In the genomic region with DNA sequence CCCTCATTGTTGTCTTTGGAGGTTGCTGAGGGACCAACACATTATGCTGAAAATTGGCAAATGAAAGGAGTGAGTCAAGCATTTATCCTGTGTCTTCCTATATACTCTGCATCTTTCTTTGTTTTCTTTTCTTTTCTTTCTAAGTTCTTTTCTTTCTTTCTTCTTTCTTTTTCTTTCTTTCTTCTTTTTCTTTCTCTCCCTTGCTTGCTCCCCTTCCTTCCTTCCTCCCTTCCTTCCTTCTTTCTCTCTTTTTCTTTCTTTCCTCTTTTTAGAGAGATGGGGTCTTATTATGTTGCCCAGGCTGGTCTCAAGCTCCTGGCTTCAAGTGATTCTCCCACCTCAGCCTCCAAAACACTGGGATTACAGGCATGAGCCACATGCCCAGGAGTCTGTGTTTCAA, we compare ENCODE assay signal across 24 cellular contexts.
"Had no signal": no experiment of that assay in that cellular context is flagged by ENCODE, and none has a peak within 500 bp of the region (broad histone marks: within the 10 kb centered on the region; RNA-seq: fewer than 3 reads in every experiment).

No MANE protein-coding gene starts in this region.

- H3K27ac Mint-ChIP-seq: immature natural killer cell; mesothelial cell of epicardium; natural killer cell; progenitor cell of endocrine pancreas; stimulated activated memory B cell treated with anti-CD40 and anti-IgM and Interleukin-4, amounts not matched to agents 10 μg/mL and 1 μg/mL and 100 μg/mL, for 72 hours; stimulated activated naive CD8-positive, alpha-beta T cell treated with anti-CD3 and anti-CD28 coated beads, Interleukin-15, amount 100 ng/mL, for 72 hours; type B pancreatic cell had no signal

- H3K27ac ChIP-seq: left ventricle myocardium inferior, right atrium auricular region, right lobe of liver, tibial nerve, uterus had no signal

- H3K4me1 ChIP-seq: left ventricle myocardium inferior, right atrium auricular region, right lobe of liver, tibial nerve, uterus had no signal

- H3K27me3 Mint-ChIP-seq: stimulated activated memory B cell treated with anti-CD40 and anti-IgM and Interleukin-4, amounts not matched to agents 10 μg/mL and 1 μg/mL and 100 μg/mL, for 72 hours had no signal

- FAIRE-seq: islet of Langerhans had no signal

- ATAC-seq: natural killer cell; right lobe of liver; stimulated activated memory B cell treated with anti-CD40 and anti-IgM and Interleukin-4, amounts not matched to agents 10 μg/mL and 1 μg/mL and 100 μg/mL, for 72 hours; stimulated activated naive CD8-positive, alpha-beta T cell treated with anti-CD3 and anti-CD28 coated beads, Interleukin-15, amount 100 ng/mL, for 72 hours had no signal

- H3K4me1 Mint-ChIP-seq: immature natural killer cell; mesothelial cell of epicardium; natural killer cell; stimulated activated naive CD8-positive, alpha-beta T cell treated with anti-CD3 and anti-CD28 coated beads, Interleukin-15, amount 100 ng/mL, for 72 hours had no signal

- H3K4me3 ChIP-seq: left ventricle myocardium inferior, lung, right atrium auricular region, right lobe of liver, smooth muscle cell, tibial nerve, uterus had no signal

- H3K4me3 Mint-ChIP-seq: immature natural killer cell; mesothelial cell of epicardium; natural killer cell; stimulated activated memory B cell treated with anti-CD40 and anti-IgM and Interleukin-4, amounts not matched to agents 10 μg/mL and 1 μg/mL and 100 μg/mL, for 72 hours; stimulated activated naive CD8-positive, alpha-beta T cell treated with anti-CD3 and anti-CD28 coated beads, Interleukin-15, amount 100 ng/mL, for 72 hours; type B pancreatic cell had no signal

- H3K9me3 Mint-ChIP-seq: mesothelial cell of epicardium; naive B cell; natural killer cell; stimulated activated memory B cell treated with anti-CD40 and anti-IgM and Interleukin-4, amounts not matched to agents 10 μg/mL and 1 μg/mL and 100 μg/mL, for 72 hours; stimulated activated naive CD8-positive, alpha-beta T cell treated with anti-CD3 and anti-CD28 coated beads, Interleukin-15, amount 100 ng/mL, for 72 hours; type B pancreatic cell had no signal

- H3K9me3 ChIP-seq: left ventricle myocardium inferior, right atrium auricular region, right lobe of liver, tibial nerve, uterus had no signal

- H3K36me3 Mint-ChIP-seq: mesothelial cell of epicardium; naive B cell; natural killer cell; stimulated activated memory B cell treated with anti-CD40 and anti-IgM and Interleukin-4, amounts not matched to agents 10 μg/mL and 1 μg/mL and 100 μg/mL, for 72 hours; type B pancreatic cell had no signal

- H3K4me2 ChIP-seq: smooth muscle cell had no signal

- H3K27me3 ChIP-seq: right atrium auricular region, right lobe of liver, tibial nerve, uterus had no signal

- DNase-seq: hypothalamus; immature natural killer cell; left ventricle myocardium inferior; mesendoderm; naive B cell; natural killer cell; stimulated activated CD4-positive, alpha-beta T cell treated with anti-CD3 and anti-CD28 coated beads, Interleukin-1b, Interleukin-23, amount 100 ng/mL, for 48 hours; stimulated activated CD4-positive, alpha-beta T cell treated with anti-CD3 and anti-CD28 coated beads, Interleukin-2, amount 100 ng/mL, for 48 hours; stimulated activated CD4-positive, alpha-beta T cell treated with anti-CD3 and anti-CD28 coated beads, Interleukin-4, amount 100 ng/mL, for 4 hours; stimulated activated CD8-positive, alpha-beta memory T cell treated with anti-CD3 and anti-CD28 coated beads, Interleukin-4, amount 100 ng/mL, for 48 hours; stimulated activated naive CD4-positive, alpha-beta T cell treated with Interleukin-2 at 50 U/mL for 16 hours; stimulated activated naive CD8-positive, alpha-beta T cell treated with anti-CD3 and anti-CD28 coated beads, Interleukin-15, amount 100 ng/mL, for 72 hours; substantia nigra; uterus had no signal

- H3K36me3 ChIP-seq: left ventricle myocardium inferior, right atrium auricular region, right lobe of liver, tibial nerve, uterus had no signal
